Comparison of ENCODE assay signal across 24 cellular contexts in the genomic region with DNA sequence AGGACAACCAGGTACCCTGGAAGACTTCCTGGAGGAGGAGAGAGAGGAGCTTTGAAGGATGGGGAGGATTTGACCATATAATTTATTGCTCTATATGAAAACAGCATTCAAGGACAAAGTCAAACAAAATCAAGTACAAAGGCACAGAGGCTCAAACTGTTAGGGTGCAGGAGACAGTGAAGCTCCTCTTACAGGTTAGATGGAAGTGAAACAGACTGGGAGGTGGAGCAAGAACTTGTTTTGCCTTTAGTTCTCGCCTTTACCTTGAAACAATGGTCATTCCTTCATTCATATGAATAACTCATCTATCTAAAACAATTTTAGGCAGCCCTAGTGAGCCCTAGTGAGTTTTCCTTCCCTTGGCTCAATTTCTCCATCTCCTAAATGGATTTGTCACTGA.
DNase-seq lines count a peak whose midpoint lies in the region; ATAC-seq, FAIRE-seq and TF ChIP-seq lines count a peak whose summit lies in the region.
"Had no signal": no experiment of that assay in that cellular context is flagged by ENCODE, and none has a peak within 500 bp of the region (broad histone marks: within the 10 kb centered on the region; RNA-seq: fewer than 3 reads in every experiment).

No MANE protein-coding gene starts in this region.

- H3K79me2 ChIP-seq in OCI-LY3 (ENCODE audit: low read length), result peaks cover 33% of the 10 kb centered on the region

- peak overlapping the region; percentile 64 for H3K9ac ChIP-seq in OCI-LY3 (ENCODE audit: low read length)

- H3K36me3 ChIP-seq in OCI-LY3 (replicated peaks; ENCODE audit: low read depth, low read length), result no peaks in the 10 kb centered on the region
- H3K36me3 ChIP-seq: MG63, Peyer's patch had no signal

- no peak for TF ChIP-seq POLR2A in GM12891 (IDR thresholded peaks at IDR 0.05; ENCODE audit: low read depth, low read length)

- H3K27ac ChIP-seq in OCI-LY3 (ENCODE audit: low read length), result peak overlapping the region; percentile 100
- H3K27ac ChIP-seq: A549, C4-2B, Peyer's patch had no signal

- peak overlapping the region; percentile 83 for H3K4me2 ChIP-seq in OCI-LY3 (ENCODE audit: low read length)
- H3K4me2 ChIP-seq: A549 had no signal

- H3K4me3 Mint-ChIP-seq in memory B cell, result no peak overlapping the region
- H3K4me3 Mint-ChIP-seq in stimulated activated naive B cell treated with anti-CD40 and anti-IgM and Interleukin-4, amounts not matched to agents 10 μg/mL and 1 μg/mL and 100 μg/mL, for 72 hours, result no peak overlapping the region

- H3K27me3 ChIP-seq in OCI-LY3 (ENCODE audit: low read depth, low read length), result no peaks in the 10 kb centered on the region
- H3K27me3 ChIP-seq: MG63, Peyer's patch had no signal

- H3K36me3 Mint-ChIP-seq in memory B cell, result no peaks in the 10 kb centered on the region
- no peaks in the 10 kb centered on the region for H3K36me3 Mint-ChIP-seq in stimulated activated naive B cell treated with anti-CD40 and anti-IgM and Interleukin-4, amounts not matched to agents 10 μg/mL and 1 μg/mL and 100 μg/mL, for 72 hours

- no peak overlapping the region for H2AFZ ChIP-seq in OCI-LY3 (ENCODE audit: low read depth, low read length)

- H3K4me3 ChIP-seq in OCI-LY3 (ENCODE audit: low read length), result no peak overlapping the region
- H3K4me3 ChIP-seq: A549, MG63, Peyer's patch had no signal

- no peak for TF ChIP-seq CTCF in OCI-LY3 (IDR thresholded peaks at IDR 0.05; ENCODE audit: low read depth, low read length)

- no peaks in the 10 kb centered on the region for H3K9me3 Mint-ChIP-seq in memory B cell
- H3K9me3 Mint-ChIP-seq in stimulated activated naive B cell treated with anti-CD40 and anti-IgM and Interleukin-4, amounts not matched to agents 10 μg/mL and 1 μg/mL and 100 μg/mL, for 72 hours, result no peaks in the 10 kb centered on the region
- H3K9me3 Mint-ChIP-seq: CD8-positive, alpha-beta memory T cell had no signal

- peaks cover 82% of the 10 kb centered on the region for H3K4me1 ChIP-seq in OCI-LY3 (ENCODE audit: low read length)

- FAIRE-seq in GM12891 (lab: Jason Lieb, UNC), result peak; percentile 92
- FAIRE-seq: A549, H1, HepG2 had no signal

- H3K27ac Mint-ChIP-seq in memory B cell, result no peak overlapping the region
- H3K27ac Mint-ChIP-seq in stimulated activated naive B cell treated with anti-CD40 and anti-IgM and Interleukin-4, amounts not matched to agents 10 μg/mL and 1 μg/mL and 100 μg/mL, for 72 hours, result no peak overlapping the region

- DNase-seq in GM12891 (ENCODE audit: insufficient read length, low spot score) (no peak), memory B cell (ENCODE audit: low spot score in 2 of 2) (no peak), NCI-H345 treated with DMSO at 0.1 percent for 48 hours (lab: John Stamatoyannopoulos, UW; ENCODE audit: unreplicated experiment) (no peak)
- no peak for DNase-seq in stimulated activated naive B cell treated with anti-CD40 and anti-IgM and Interleukin-4, amounts not matched to agents 10 μg/mL and 1 μg/mL and 100 μg/mL, for 72 hours
- DNase-seq in activated naive CD4-positive, alpha-beta T cell treated with anti-CD3 and anti-CD28 coated beads, Interleukin-2, amount 50 U/mL, for 16 hours, result no peak
- DNase-seq: AML-193; CD8-positive, alpha-beta memory T cell; DMS 273 treated with DMSO at 0.1 percent for 48 hours; DMS79; GF-D8; KBM-7; MG63; NCI-H1105 treated with DMSO at 0.1 percent for 48 hours; NCI-H146; NCI-H2029 treated with DMSO at 0.1 percent for 48 hours; SHP77 treated with DMSO at 0.1 percent for 48 hours had no signal

- H3K27me3 Mint-ChIP-seq in memory B cell, result no peaks in the 10 kb centered on the region
- no peaks in the 10 kb centered on the region for H3K27me3 Mint-ChIP-seq in stimulated activated naive B cell treated with anti-CD40 and anti-IgM and Interleukin-4, amounts not matched to agents 10 μg/mL and 1 μg/mL and 100 μg/mL, for 72 hours
- H3K27me3 Mint-ChIP-seq: CD8-positive, alpha-beta memory T cell had no signal

- ATAC-seq in memory B cell (ENCODE audit: low read depth), result peak; percentile 53
- peak; percentile 44 to 67 for ATAC-seq in stimulated activated naive B cell treated with anti-CD40 and anti-IgM and Interleukin-4, amounts not matched to agents 10 μg/mL and 1 μg/mL and 100 μg/mL, for 72 hours (replicated peaks)
- ATAC-seq in HG02763 (IDR thresholded peaks at IDR 0.05; ENCODE audit: unreplicated experiment), result no peak
- ATAC-seq: A549, HCT116, HepG2 had no signal

- H4K20me1 ChIP-seq in OCI-LY3 (ENCODE audit: insufficient read depth, low read length), result no peaks in the 10 kb centered on the region

- peaks cover 35% of the 10 kb centered on the region for H3K4me1 Mint-ChIP-seq in memory B cell
- H3K4me1 Mint-ChIP-seq in stimulated activated naive B cell treated with anti-CD40 and anti-IgM and Interleukin-4, amounts not matched to agents 10 μg/mL and 1 μg/mL and 100 μg/mL, for 72 hours, result peaks cover 44 to 54% of the 10 kb centered on the region in 2 donors

- H3K9me3 ChIP-seq in OCI-LY3 (ENCODE audit: insufficient read depth, low read length), result no peaks in the 10 kb centered on the region
- H3K9me3 ChIP-seq: A549, MG63, Peyer's patch had no signal

TF ChIP-seq in GM12891, 5 proteins besides CTCF, POLR2A, EP300 and RAD21:
- TF ChIP-seq POLR2AphosphoS5 (IDR thresholded peaks at IDR 0.05; ENCODE audit: low read depth, low read length) (no peak), POU2F2 (IDR thresholded peaks at IDR 0.05; ENCODE audit: low read depth, low read length) (no peak), PAX5 (IDR thresholded peaks at IDR 0.05; ENCODE audit: insufficient read depth, low read length, severe bottlenecking) (no peak), TAF1 (IDR thresholded peaks at IDR 0.05; ENCODE audit: low read depth, low read length) (no peak), SPI1 (IDR thresholded peaks at IDR 0.05; ENCODE audit: low read depth, low read length) (peak; percentile 41; the same call in 1 of the 2 replicates)
TF ChIP-seq in GM12891: peak in this region for 1.
